1 cellular context compared by ENCODE assay signal in genomic region chr20:41052742-41053419, GRCh38.
TF ChIP-seq lines count a peak whose summit lies in the region.

No MANE protein-coding gene starts in this region.

TF ChIP-seq in H1, 55 proteins besides CTCF, POLR2A, EP300 and RAD21 (continued from another document):
- TF ChIP-seq HDAC6 (IDR thresholded peaks at IDR 0.05; ENCODE audit: low read depth, low read length) (no peak), CTBP2 (IDR thresholded peaks at IDR 0.05; ENCODE audit: borderline replicate concordance, insufficient read depth, insufficient read length, low read length) (no peak), SIX5 (IDR thresholded peaks at IDR 0.05; ENCODE audit: low read depth, low read length) (no peak), BRCA1 (IDR thresholded peaks at IDR 0.05; ENCODE audit: low read depth, low read length) (no peak), FOSL1 (IDR thresholded peaks at IDR 0.05; ENCODE audit: insufficient read depth, low read depth, low read length) (no peak), TAF7 (optimal IDR thresholded peaks at IDR 0.05; ENCODE audit: borderline replicate concordance, low read depth, low read length) (no peak), MAX (IDR thresholded peaks at IDR 0.05) (no peak), POU5F1 (IDR thresholded peaks at IDR 0.05; ENCODE audit: low read depth, low read length) (no peak), CBX8 (IDR thresholded peaks at IDR 0.05; ENCODE audit: borderline replicate concordance, low read depth, low read length) (no peak), POLR2AphosphoS5 (IDR thresholded peaks at IDR 0.05; ENCODE audit: low read depth, low read length) (no peak)
